26 cellular contexts compared by ENCODE assay signal in genomic region chr2:192814376-192814775, GRCh38.
"Had no signal": no experiment of that assay in that cellular context is flagged by ENCODE, and none has a peak within 500 bp of the region (broad histone marks: within the 10 kb centered on the region; RNA-seq: fewer than 3 reads in every experiment).

No MANE protein-coding gene starts in this region.

- H3K36me3 ChIP-seq: heart left ventricle, left ventricle myocardium inferior, ovary, stomach, thyroid gland, transverse colon, upper lobe of right lung had no signal

- ATAC-seq: heart left ventricle; mucosa of descending colon; naive thymus-derived CD4-positive, alpha-beta T cell; natural killer cell treated with Interleukin-12 subunit alpha and Interleukin-12 subunit beta and Interleukin-15 and Interleukin-18, amount 100 ng/mL, for 72 hours; right cardiac atrium; sciatic nerve; stimulated activated memory B cell treated with anti-CD40 and anti-IgM and Interleukin-4, amounts not matched to agents 10 μg/mL and 1 μg/mL and 100 μg/mL, for 72 hours; upper lobe of right lung had no signal

- H3K27ac Mint-ChIP-seq: memory B cell; naive thymus-derived CD4-positive, alpha-beta T cell; natural killer cell treated with Interleukin-12 subunit alpha and Interleukin-12 subunit beta and Interleukin-15 and Interleukin-18, amount 100 ng/mL, for 72 hours; progenitor cell of endocrine pancreas; stimulated activated memory B cell treated with anti-CD40 and anti-IgM and Interleukin-4, amounts not matched to agents 10 μg/mL and 1 μg/mL and 100 μg/mL, for 72 hours had no signal

- DNase-seq: glutamatergic neuron; heart left ventricle; hypothalamus; islet precursor cell; left ventricle myocardium inferior; midbrain; mucosa of descending colon; naive thymus-derived CD4-positive, alpha-beta T cell; ovary; retina; right cardiac atrium; stimulated activated CD4-positive, alpha-beta T cell treated with anti-CD3 and anti-CD28 coated beads, Interleukin-12 subunit alpha, Interleukin-12 subunit beta, amount 100 ng/mL, for 4 hours; stimulated activated CD4-positive, alpha-beta T cell treated with anti-CD3 and anti-CD28 coated beads, Interleukin-15, amount 100 ng/mL, for 24 hours; stimulated activated CD4-positive, alpha-beta T cell treated with anti-CD3 and anti-CD28 coated beads, Interleukin-4, amount 100 ng/mL, for 24 hours; stimulated activated naive CD4-positive, alpha-beta T cell treated with Interleukin-2 at 50 U/mL for 16 hours; stomach; testis; thyroid gland; transverse colon; upper lobe of right lung had no signal

- H3K9me3 Mint-ChIP-seq: stimulated activated memory B cell treated with anti-CD40 and anti-IgM and Interleukin-4, amounts not matched to agents 10 μg/mL and 1 μg/mL and 100 μg/mL, for 72 hours had no signal

- H3K27me3 ChIP-seq: heart left ventricle, ovary, stomach, testis, thyroid gland, transverse colon, upper lobe of right lung had no signal

- H3K4me1 ChIP-seq: heart left ventricle, left ventricle myocardium inferior, stomach, testis, thyroid gland, transverse colon, upper lobe of right lung had no signal

- H3K4me1 Mint-ChIP-seq: memory B cell; naive thymus-derived CD4-positive, alpha-beta T cell; stimulated activated memory B cell treated with anti-CD40 and anti-IgM and Interleukin-4, amounts not matched to agents 10 μg/mL and 1 μg/mL and 100 μg/mL, for 72 hours had no signal

- H3K4me3 ChIP-seq: heart left ventricle, left ventricle myocardium inferior, mucosa of descending colon, ovary, skin epidermis, stomach, testis, thyroid gland, transverse colon, upper lobe of right lung had no signal

- H3K27ac ChIP-seq: heart left ventricle, left ventricle myocardium inferior, ovary, skin epidermis, stomach, testis, thyroid gland, transverse colon, upper lobe of right lung had no signal

- H3K36me3 Mint-ChIP-seq: memory B cell; naive thymus-derived CD4-positive, alpha-beta T cell; stimulated activated memory B cell treated with anti-CD40 and anti-IgM and Interleukin-4, amounts not matched to agents 10 μg/mL and 1 μg/mL and 100 μg/mL, for 72 hours had no signal

- H3K9me3 ChIP-seq: mucosa of descending colon, ovary, stomach, testis, thyroid gland, transverse colon, upper lobe of right lung had no signal

- H3K27me3 Mint-ChIP-seq: memory B cell; naive thymus-derived CD4-positive, alpha-beta T cell; natural killer cell treated with Interleukin-12 subunit alpha and Interleukin-12 subunit beta and Interleukin-15 and Interleukin-18, amount 100 ng/mL, for 72 hours; progenitor cell of endocrine pancreas; stimulated activated memory B cell treated with anti-CD40 and anti-IgM and Interleukin-4, amounts not matched to agents 10 μg/mL and 1 μg/mL and 100 μg/mL, for 72 hours had no signal

- H3K4me3 Mint-ChIP-seq: memory B cell; naive thymus-derived CD4-positive, alpha-beta T cell; natural killer cell treated with Interleukin-12 subunit alpha and Interleukin-12 subunit beta and Interleukin-15 and Interleukin-18, amount 100 ng/mL, for 72 hours; stimulated activated memory B cell treated with anti-CD40 and anti-IgM and Interleukin-4, amounts not matched to agents 10 μg/mL and 1 μg/mL and 100 μg/mL, for 72 hours had no signal
